12 cellular contexts compared by ENCODE assay signal in genomic region chr20:5150226-5151076, GRCh38. TPM values are rescaled to one million over a fixed set of nuclear protein-coding genes. Genes with fewer than 3 reads are reported as not detected.
DNase-seq lines count a peak whose midpoint lies in the region; ATAC-seq and TF ChIP-seq lines count a peak whose summit lies in the region.
"Had no signal": no experiment of that assay in that cellular context is flagged by ENCODE, and none has a peak within 500 bp of the region (broad histone marks: within the 10 kb centered on the region; RNA-seq: fewer than 3 reads in every experiment).

No MANE protein-coding gene starts in this region.

- H3K9me3 ChIP-seq in right cardiac atrium (ENCODE audit: control insufficient read depth, low read length) = no peaks in the 10 kb centered on the region
- H3K9me3 ChIP-seq: HAP-1 had no signal

- WGBS in right cardiac atrium = 75% methylated on average over 13 of the region's 13 CpGs

- DNase-seq in LHCN-M2 (ENCODE audit: low read depth) = peak; percentile 75
- DNase-seq in astrocyte of the spinal cord (ENCODE audit: low read depth, low spot score) = peak; percentile 55
- DNase-seq in right cardiac atrium = peak in 1 of 3 donors; percentile 46
- DNase-seq in substantia nigra (lab: John Stamatoyannopoulos, UW) = peak in 2 of 49 donors; percentile 18 to 32
- DNase-seq in NCI-H510A treated with DMSO at 0.1 percent for 48 hours (lab: John Stamatoyannopoulos, UW) = no peak
- DNase-seq: activated naive CD4-positive, alpha-beta T cell treated with anti-CD3 and anti-CD28 coated beads, Interleukin-2, amount 10 ng/mL, durations not matched to agents 7 days and 5 days; NCI-H1417; stimulated activated CD4-positive, alpha-beta T cell treated with anti-CD3 and anti-CD28 coated beads, Interleukin-15, amount 100 ng/mL, for 24 hours had no signal

- peaks cover 31% of the 10 kb centered on the region for H3K4me1 ChIP-seq in right cardiac atrium (ENCODE audit: control insufficient read depth, insufficient read depth, low read length)
- H3K4me1 ChIP-seq: HAP-1 had no signal

- intact Hi-C loops in right cardiac atrium (cut with DNase I) = no loop called here

- H3K27ac Mint-ChIP-seq in stimulated activated memory B cell treated with anti-CD40 and anti-IgM and Interleukin-4, amounts not matched to agents 10 μg/mL and 1 μg/mL and 100 μg/mL, for 72 hours = no peak overlapping the region
- H3K27ac Mint-ChIP-seq: activated naive CD4-positive, alpha-beta T cell treated with anti-CD3 and anti-CD28 coated beads, Interleukin-2, amount 10 ng/mL, durations not matched to agents 7 days and 5 days; stimulated activated naive CD8-positive, alpha-beta T cell treated with anti-CD3 and anti-CD28 coated beads, Interleukin-15, Interleukin-2, amounts not matched to agents 100 ng/mL and 50 ng/mL, for 24 hours had no signal

- peaks cover 63% of the 10 kb centered on the region for H3K4me1 Mint-ChIP-seq in stimulated activated memory B cell treated with anti-CD40 and anti-IgM and Interleukin-4, amounts not matched to agents 10 μg/mL and 1 μg/mL and 100 μg/mL, for 72 hours

- H3K36me3 Mint-ChIP-seq in stimulated activated memory B cell treated with anti-CD40 and anti-IgM and Interleukin-4, amounts not matched to agents 10 μg/mL and 1 μg/mL and 100 μg/mL, for 72 hours = peaks cover 16% of the 10 kb centered on the region

- no peaks in the 10 kb centered on the region for H3K27me3 Mint-ChIP-seq in stimulated activated memory B cell treated with anti-CD40 and anti-IgM and Interleukin-4, amounts not matched to agents 10 μg/mL and 1 μg/mL and 100 μg/mL, for 72 hours
- H3K27me3 Mint-ChIP-seq: activated naive CD4-positive, alpha-beta T cell treated with anti-CD3 and anti-CD28 coated beads, Interleukin-2, amount 10 ng/mL, durations not matched to agents 7 days and 5 days; stimulated activated naive CD8-positive, alpha-beta T cell treated with anti-CD3 and anti-CD28 coated beads, Interleukin-15, Interleukin-2, amounts not matched to agents 100 ng/mL and 50 ng/mL, for 24 hours had no signal

- H3K27me3 ChIP-seq in right cardiac atrium (ENCODE audit: control insufficient read depth, insufficient read depth) = no peaks in the 10 kb centered on the region

- peak overlapping the region; percentile 72 for H3K27ac ChIP-seq in right cardiac atrium (ENCODE audit: low read length)
- H3K27ac ChIP-seq in substantia nigra (ENCODE audit: low read depth, low read length, poor library complexity, severe bottlenecking) = peak overlapping the region; percentile 45

- in situ Hi-C loops in astrocyte of the spinal cord (cut with HindIII; ENCODE audit: low sequenced_read_pairs) = no loop called here

- TF ChIP-seq CTCF in astrocyte of the spinal cord (IDR thresholded peaks at IDR 0.05; ENCODE audit: low read depth, low read length) = no peak

- H3K9me3 Mint-ChIP-seq in stimulated activated memory B cell treated with anti-CD40 and anti-IgM and Interleukin-4, amounts not matched to agents 10 μg/mL and 1 μg/mL and 100 μg/mL, for 72 hours = no peaks in the 10 kb centered on the region
- H3K9me3 Mint-ChIP-seq: activated naive CD4-positive, alpha-beta T cell treated with anti-CD3 and anti-CD28 coated beads, Interleukin-2, amount 10 ng/mL, durations not matched to agents 7 days and 5 days; stimulated activated naive CD8-positive, alpha-beta T cell treated with anti-CD3 and anti-CD28 coated beads, Interleukin-15, Interleukin-2, amounts not matched to agents 100 ng/mL and 50 ng/mL, for 24 hours had no signal

- ATAC-seq in right cardiac atrium = peak; percentile 34 to 44
- no peak for ATAC-seq in stimulated activated memory B cell treated with anti-CD40 and anti-IgM and Interleukin-4, amounts not matched to agents 10 μg/mL and 1 μg/mL and 100 μg/mL, for 72 hours
- no peak for ATAC-seq in GM18520 (IDR thresholded peaks at IDR 0.05; ENCODE audit: unreplicated experiment)

- no peak overlapping the region for H3K4me3 Mint-ChIP-seq in stimulated activated memory B cell treated with anti-CD40 and anti-IgM and Interleukin-4, amounts not matched to agents 10 μg/mL and 1 μg/mL and 100 μg/mL, for 72 hours
- H3K4me3 Mint-ChIP-seq: activated naive CD4-positive, alpha-beta T cell treated with anti-CD3 and anti-CD28 coated beads, Interleukin-2, amount 10 ng/mL, durations not matched to agents 7 days and 5 days; stimulated activated naive CD8-positive, alpha-beta T cell treated with anti-CD3 and anti-CD28 coated beads, Interleukin-15, Interleukin-2, amounts not matched to agents 100 ng/mL and 50 ng/mL, for 24 hours had no signal

- H3K4me3 ChIP-seq in astrocyte of the spinal cord (ENCODE audit: low read depth, low read length) (no peak overlapping the region), right cardiac atrium (ENCODE audit: low read length) (no peak overlapping the region)
- H3K4me3 ChIP-seq: HAP-1 had no signal

RNA-seq across cellular contexts. Expression of gene CDS2, which starts 23.6 kb away (rescaled TPM):
- 17.5 and 19.7 TPM in 2 replicates for total RNA-seq in LHCN-M2 (2014; rRNA removed)
- 14.1 TPM for polyA plus RNA-seq in LHCN-M2 (2012)
- 10 to 100 TPM; 79.4 to 98.6 (median 88.2) TPM for total RNA-seq in right cardiac atrium
- 29.1 TPM for polyA plus RNA-seq in right cardiac atrium

RNA-seq across cellular contexts. Expression of gene PCNA, which starts 30.7 kb away (rescaled TPM):
- total RNA-seq in LHCN-M2 (2014; rRNA removed) (395 and 397 TPM in 2 replicates), right cardiac atrium (10 to 100 TPM; 19.4 to 36.8 (median 25.7) TPM)
- 143 TPM for polyA plus RNA-seq in LHCN-M2 (2012)
- polyA plus RNA-seq in right cardiac atrium = 41.4 TPM

RNA-seq across cellular contexts. Expression of gene TMEM230, which starts 37.6 kb away (rescaled TPM):
- total RNA-seq in LHCN-M2 (2014; rRNA removed) = 111 and 137 TPM in 2 replicates
- polyA plus RNA-seq in LHCN-M2 (2012) = 100 TPM
- 100 to 1,000 TPM in 3 of 4 donors, 10 to 100 TPM in 1; 98.7 to 116 (median 110) TPM for total RNA-seq in right cardiac atrium
- polyA plus RNA-seq in right cardiac atrium = 178 TPM

Comparison
In these comparisons a context has a peak if more than half of its experiments do, and no peak if none do; other contexts are left out.
1. ATAC-seq: peak in right cardiac atrium (2 of 2); none in stimulated activated memory B cell treated with anti-CD40 and anti-IgM and Interleukin-4, amounts not matched to agents 10 μg/mL and 1 μg/mL and 100 μg/mL, for 72 hours (single experiment) and GM18520 (single experiment).
2. RNA of gene PCNA, which starts 30.7 kb away (total RNA-seq): 395 to 397 TPM in LHCN-M2; 19.4 to 36.8 TPM in right cardiac atrium; every median in the first group is over 10 times any median in the second.